ENCODE assay signal across 14 cellular contexts in the genomic region with DNA sequence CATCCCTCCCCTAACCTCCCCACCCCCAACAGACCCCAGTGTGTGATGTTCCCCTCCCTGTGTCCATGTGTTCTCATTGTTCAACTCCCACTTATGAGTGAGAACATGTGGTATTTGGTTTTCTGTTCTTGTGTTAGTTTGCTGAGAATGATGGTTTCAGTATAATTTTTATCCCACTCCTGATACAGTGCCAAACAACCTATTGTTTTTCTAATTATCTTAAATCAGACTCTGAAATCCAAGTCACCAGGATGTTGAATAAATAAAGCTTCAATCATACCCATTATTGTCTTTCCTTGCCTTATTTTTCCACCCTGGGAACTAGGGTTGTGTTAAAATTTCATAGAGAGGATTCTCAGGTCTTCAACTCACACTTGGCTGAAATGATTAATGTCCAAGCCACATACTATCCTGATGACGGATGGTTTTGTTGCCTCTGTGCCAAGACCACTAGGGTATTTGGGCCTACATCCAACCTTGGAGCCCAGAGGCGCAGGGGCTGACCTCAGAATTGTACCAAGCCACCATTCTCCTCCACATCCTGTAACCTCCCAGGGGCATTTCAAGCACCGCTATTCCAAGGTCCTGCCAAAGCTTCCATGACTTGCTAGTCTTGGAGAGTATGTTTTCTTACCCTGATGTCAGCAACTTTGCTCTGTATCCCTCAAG.
DNase-seq lines count a peak whose midpoint lies in the region; ATAC-seq and TF ChIP-seq lines count a peak whose summit lies in the region.
"Had no signal": no experiment of that assay in that cellular context is flagged by ENCODE, and none has a peak within 500 bp of the region (broad histone marks: within the 10 kb centered on the region; RNA-seq: fewer than 3 reads in every experiment).

No MANE protein-coding gene starts in this region.

- peak overlapping the region; percentile 79 for H3K27ac ChIP-seq in osteoblast (ENCODE audit: low read depth, low read length)
- no peak overlapping the region for H3K27ac ChIP-seq in Peyer's patch
- H3K27ac ChIP-seq: tibial nerve had no signal

- ATAC-seq in HG03378 (IDR thresholded peaks at IDR 0.05; ENCODE audit: unreplicated experiment): no peak
- no peak for ATAC-seq in GM18861 (IDR thresholded peaks at IDR 0.05; ENCODE audit: unreplicated experiment)

- peak; percentile 94 for DNase-seq in EL
- DNase-seq in T1000 (lab: John Stamatoyannopoulos, UW): peak; percentile 79
- DNase-seq in fibroblast of pulmonary artery (ENCODE audit: low read depth): peak; percentile 97
- peak; percentile 51 for DNase-seq in osteoblast (ENCODE audit: insufficient read length, low spot score, missing footprints)
- DNase-seq in germinal center (ENCODE audit: low spot score): no peak
- no peak for DNase-seq in Peyer's patch
- DNase-seq: activated CD8-positive, alpha-beta memory T cell treated with anti-CD3 and anti-CD28 coated beads, Interleukin-2, amount 50 U/mL, for 48 hours; C1 segment of cervical spinal cord; foreskin melanocyte; H7; Karpas-422 had no signal

- no peaks in the 10 kb centered on the region for H4K20me1 ChIP-seq in osteoblast (ENCODE audit: insufficient read depth, low read length)

- H3K27me3 ChIP-seq in osteoblast (ENCODE audit: insufficient read depth, low read length) (no peaks in the 10 kb centered on the region), Peyer's patch (no peaks in the 10 kb centered on the region)
- H3K27me3 ChIP-seq: tibial nerve had no signal

- H2AFZ ChIP-seq in osteoblast (ENCODE audit: low read length): peak overlapping the region; percentile 32

- H3K4me1 ChIP-seq in osteoblast (ENCODE audit: insufficient read depth, low read length) (peaks cover 32% of the 10 kb centered on the region), Peyer's patch (no peaks in the 10 kb centered on the region)

- no peaks in the 10 kb centered on the region for H3K9me3 ChIP-seq in osteoblast (ENCODE audit: low read depth, low read length)
- no peaks in the 10 kb centered on the region for H3K9me3 ChIP-seq in Peyer's patch
- H3K9me3 ChIP-seq: tibial nerve had no signal

- no peak for TF ChIP-seq CTCF in fibroblast of pulmonary artery (IDR thresholded peaks at IDR 0.05; ENCODE audit: low read length, missing control alignments)
- no peak for TF ChIP-seq CTCF in osteoblast (IDR thresholded peaks at IDR 0.05; ENCODE audit: extremely low read depth, low read depth, low read length)
- no peak for TF ChIP-seq CTCF in Peyer's patch (IDR thresholded peaks at IDR 0.05)

- H3K4me2 ChIP-seq in osteoblast (ENCODE audit: insufficient read depth, low read length): peak overlapping the region; percentile 62

- TF ChIP-seq POLR2A in Peyer's patch (IDR thresholded peaks at IDR 0.05): no peak

- peaks cover 55% of the 10 kb centered on the region for H3K79me2 ChIP-seq in osteoblast (ENCODE audit: insufficient read depth, low read length)

- no peaks in the 10 kb centered on the region for H3K36me3 ChIP-seq in osteoblast (ENCODE audit: insufficient read depth, low read length)
- H3K36me3 ChIP-seq in Peyer's patch: no peaks in the 10 kb centered on the region
- H3K36me3 ChIP-seq: tibial nerve had no signal

- H3K4me3 ChIP-seq in fibroblast of pulmonary artery (replicated peaks; ENCODE audit: low read depth, low read length) (no peak overlapping the region), osteoblast (ENCODE audit: insufficient read depth, low read length) (peak overlapping the region; percentile 6), Peyer's patch (no peak overlapping the region)
- H3K4me3 ChIP-seq: tibial nerve had no signal

Comparison
In these comparisons a context has a peak if more than half of its experiments do, and no peak if none do; other contexts are left out.
1. DNase-seq: peak in EL (single experiment), T1000 (single experiment), fibroblast of pulmonary artery (single experiment) and osteoblast (single experiment); none in germinal center (single experiment) and Peyer's patch (0 of 3).